In the genomic region with DNA sequence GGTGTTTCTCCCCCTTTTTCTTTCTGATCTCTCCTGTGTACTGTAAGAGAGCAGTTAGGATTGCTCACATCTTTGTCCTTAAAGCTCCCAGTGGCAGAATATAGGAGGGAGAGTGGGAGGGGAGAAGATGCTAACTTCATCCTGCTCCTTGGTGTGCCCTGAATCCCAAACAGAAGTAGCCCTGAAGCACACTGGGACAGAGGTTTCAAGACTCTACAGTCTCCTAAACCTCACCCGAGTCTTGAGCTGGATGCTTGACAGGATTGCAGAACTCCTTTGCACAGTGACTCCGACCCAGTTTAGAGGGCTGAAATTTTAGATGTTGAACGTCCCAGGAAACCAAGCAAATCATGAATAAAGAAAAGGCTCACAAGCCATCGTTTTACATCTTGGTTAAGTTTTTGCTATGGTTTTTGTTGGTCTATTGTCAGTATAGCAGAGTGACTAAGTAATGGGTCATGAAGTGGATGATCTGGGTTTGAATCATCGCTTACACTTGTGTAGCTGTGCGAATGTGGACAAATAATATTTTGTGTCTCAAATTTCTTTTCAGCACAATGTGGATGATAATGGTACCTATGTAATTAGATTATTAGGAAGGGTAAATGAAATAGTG, we compare ENCODE assay signal across 1 cellular context.
TF ChIP-seq lines count a peak whose summit lies in the region.

No MANE protein-coding gene starts in this region.

TF ChIP-seq in HCT116, 20 proteins besides CTCF, POLR2A, EP300 and RAD21:
- TF ChIP-seq TCF7L2 (IDR thresholded peaks at IDR 0.05; ENCODE audit: borderline replicate concordance, extremely low read depth, insufficient read depth, insufficient read length) (no peak), EZH2 (IDR thresholded peaks at IDR 0.05) (no peak), YY1 (IDR thresholded peaks at IDR 0.05; ENCODE audit: extremely low read depth, insufficient replicate concordance, low read depth, low read length) (no peak), ZBTB33 (IDR thresholded peaks at IDR 0.05; ENCODE audit: extremely low read depth, insufficient replicate concordance, low read length) (no peak), ZFX (IDR thresholded peaks at IDR 0.05) (no peak), FOSL1 (IDR thresholded peaks at IDR 0.05; ENCODE audit: low read depth) (peak; percentile 93), JUND (IDR thresholded peaks at IDR 0.05) (peak; percentile 49), ELF1 (IDR thresholded peaks at IDR 0.05; ENCODE audit: borderline replicate concordance, low read depth) (no peak), ZNF274 (IDR thresholded peaks at IDR 0.05; ENCODE audit: low read depth, low read length) (no peak), EZH2phosphoT487 (IDR thresholded peaks at IDR 0.05; ENCODE audit: borderline replicate concordance) (no peak), POLR2AphosphoS5 (IDR thresholded peaks at IDR 0.05; ENCODE audit: low read depth, low read length) (no peak), EGR1 (IDR thresholded peaks at IDR 0.05; ENCODE audit: low read depth) (no peak), SP1 (IDR thresholded peaks at IDR 0.05; ENCODE audit: low read depth) (peak; percentile 53), SIN3A (IDR thresholded peaks at IDR 0.05; ENCODE audit: low read depth) (no peak), SRF (IDR thresholded peaks at IDR 0.05; ENCODE audit: low read depth) (peak; percentile 73), CEBPB (IDR thresholded peaks at IDR 0.05; ENCODE audit: low read depth) (no peak), CBX3 (IDR thresholded peaks at IDR 0.05; ENCODE audit: low read depth) (peak; percentile 69)
- TF ChIP-seq, protein P1, sequence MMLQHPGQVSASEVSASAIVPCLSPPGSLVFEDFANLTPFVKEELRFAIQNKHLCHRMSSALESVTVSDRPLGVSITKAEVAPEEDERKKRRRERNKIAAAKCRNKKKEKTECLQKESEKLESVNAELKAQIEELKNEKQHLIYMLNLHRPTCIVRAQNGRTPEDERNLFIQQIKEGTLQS (IDR thresholded peaks at IDR 0.05), result no peak
- TF ChIP-seq, protein P2, sequence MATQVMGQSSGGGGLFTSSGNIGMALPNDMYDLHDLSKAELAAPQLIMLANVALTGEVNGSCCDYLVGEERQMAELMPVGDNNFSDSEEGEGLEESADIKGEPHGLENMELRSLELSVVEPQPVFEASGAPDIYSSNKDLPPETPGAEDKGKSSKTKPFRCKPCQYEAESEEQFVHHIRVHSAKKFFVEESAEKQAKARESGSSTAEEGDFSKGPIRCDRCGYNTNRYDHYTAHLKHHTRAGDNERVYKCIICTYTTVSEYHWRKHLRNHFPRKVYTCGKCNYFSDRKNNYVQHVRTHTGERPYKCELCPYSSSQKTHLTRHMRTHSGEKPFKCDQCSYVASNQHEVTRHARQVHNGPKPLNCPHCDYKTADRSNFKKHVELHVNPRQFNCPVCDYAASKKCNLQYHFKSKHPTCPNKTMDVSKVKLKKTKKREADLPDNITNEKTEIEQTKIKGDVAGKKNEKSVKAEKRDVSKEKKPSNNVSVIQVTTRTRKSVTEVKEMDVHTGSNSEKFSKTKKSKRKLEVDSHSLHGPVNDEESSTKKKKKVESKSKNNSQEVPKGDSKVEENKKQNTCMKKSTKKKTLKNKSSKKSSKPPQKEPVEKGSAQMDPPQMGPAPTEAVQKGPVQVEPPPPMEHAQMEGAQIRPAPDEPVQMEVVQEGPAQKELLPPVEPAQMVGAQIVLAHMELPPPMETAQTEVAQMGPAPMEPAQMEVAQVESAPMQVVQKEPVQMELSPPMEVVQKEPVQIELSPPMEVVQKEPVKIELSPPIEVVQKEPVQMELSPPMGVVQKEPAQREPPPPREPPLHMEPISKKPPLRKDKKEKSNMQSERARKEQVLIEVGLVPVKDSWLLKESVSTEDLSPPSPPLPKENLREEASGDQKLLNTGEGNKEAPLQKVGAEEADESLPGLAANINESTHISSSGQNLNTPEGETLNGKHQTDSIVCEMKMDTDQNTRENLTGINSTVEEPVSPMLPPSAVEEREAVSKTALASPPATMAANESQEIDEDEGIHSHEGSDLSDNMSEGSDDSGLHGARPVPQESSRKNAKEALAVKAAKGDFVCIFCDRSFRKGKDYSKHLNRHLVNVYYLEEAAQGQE (IDR thresholded peaks at IDR 0.05; ENCODE audit: low read depth), result no peak
- TF ChIP-seq, protein P3, sequence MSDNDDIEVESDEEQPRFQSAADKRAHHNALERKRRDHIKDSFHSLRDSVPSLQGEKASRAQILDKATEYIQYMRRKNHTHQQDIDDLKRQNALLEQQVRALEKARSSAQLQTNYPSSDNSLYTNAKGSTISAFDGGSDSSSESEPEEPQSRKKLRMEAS (IDR thresholded peaks at IDR 0.05), result no peak
